13 cellular contexts compared by ENCODE assay signal in genomic region chr7:4742051-4742573, GRCh38. TPM values are rescaled to one million over a fixed set of nuclear protein-coding genes. Genes with fewer than 3 reads are reported as not detected.
DNase-seq lines count a peak whose midpoint lies in the region; ATAC-seq, FAIRE-seq and TF ChIP-seq lines count a peak whose summit lies in the region.
"Had no signal": no experiment of that assay in that cellular context is flagged by ENCODE, and none has a peak within 500 bp of the region (broad histone marks: within the 10 kb centered on the region; RNA-seq: fewer than 3 reads in every experiment).

No MANE protein-coding gene starts in this region.

- H3K27ac Mint-ChIP-seq in activated CD8-positive, alpha-beta T cell treated with anti-CD3 and anti-CD28 coated beads for 36 hours: peak overlapping the region; percentile 28
- no peak overlapping the region for H3K27ac Mint-ChIP-seq in activated CD8-positive, alpha-beta T cell treated with anti-CD3 and anti-CD28 coated beads, Interleukin-2, amount 10 ng/mL, durations not matched to agents 7 days and 5 days
- peak overlapping the region; percentile 38 for H3K27ac Mint-ChIP-seq in memory B cell
- H3K27ac Mint-ChIP-seq in stimulated activated naive B cell treated with anti-CD40 and anti-IgM and Interleukin-4, amounts not matched to agents 10 μg/mL and 1 μg/mL and 100 μg/mL, for 72 hours: peak overlapping the region; percentile 81

- no peak for TF ChIP-seq CTCF in activated CD8-positive, alpha-beta T cell treated with anti-CD3 and anti-CD28 coated beads for 36 hours (IDR thresholded peaks at IDR 0.05)
- no peak for TF ChIP-seq CTCF in WERI-Rb-1 (IDR thresholded peaks at IDR 0.05; ENCODE audit: low read depth, low read length)

- H3K36me3 Mint-ChIP-seq in activated CD8-positive, alpha-beta T cell treated with anti-CD3 and anti-CD28 coated beads for 36 hours (ENCODE audit: low read depth): peaks cover 42% of the 10 kb centered on the region
- H3K36me3 Mint-ChIP-seq in activated CD8-positive, alpha-beta T cell treated with anti-CD3 and anti-CD28 coated beads, Interleukin-2, amount 10 ng/mL, durations not matched to agents 7 days and 5 days (ENCODE audit: low read depth): peaks cover 33% of the 10 kb centered on the region
- peaks cover 8% of the 10 kb centered on the region for H3K36me3 Mint-ChIP-seq in memory B cell
- peaks cover 45 to 52% of the 10 kb centered on the region in 2 donors for H3K36me3 Mint-ChIP-seq in stimulated activated naive B cell treated with anti-CD40 and anti-IgM and Interleukin-4, amounts not matched to agents 10 μg/mL and 1 μg/mL and 100 μg/mL, for 72 hours

- no peaks in the 10 kb centered on the region for H3K27me3 Mint-ChIP-seq in activated CD8-positive, alpha-beta T cell treated with anti-CD3 and anti-CD28 coated beads for 36 hours
- no peaks in the 10 kb centered on the region for H3K27me3 Mint-ChIP-seq in activated CD8-positive, alpha-beta T cell treated with anti-CD3 and anti-CD28 coated beads, Interleukin-2, amount 10 ng/mL, durations not matched to agents 7 days and 5 days (ENCODE audit: low read depth)
- H3K27me3 Mint-ChIP-seq in memory B cell: no peaks in the 10 kb centered on the region
- H3K27me3 Mint-ChIP-seq in stimulated activated naive B cell treated with anti-CD40 and anti-IgM and Interleukin-4, amounts not matched to agents 10 μg/mL and 1 μg/mL and 100 μg/mL, for 72 hours: no peaks in the 10 kb centered on the region

- H3K9me3 ChIP-seq in WERI-Rb-1 (ENCODE audit: severe bottlenecking): no peaks in the 10 kb centered on the region
- H3K9me3 ChIP-seq: HAP-1, upper lobe of right lung had no signal

- peaks cover 29% of the 10 kb centered on the region for H3K36me3 ChIP-seq in WERI-Rb-1

- POLR2A ChIA-PET in activated CD8-positive, alpha-beta T cell treated with anti-CD3 and anti-CD28 coated beads for 36 hours (lab: Charles Lee): interaction anchor here (0.7 kb wide), 1 partner anchor 101 kb away, joined by 3 read pairs; no protein-coding TSS in a partner anchor
- POLR2A ChIA-PET in activated CD8-positive, alpha-beta T cell treated with anti-CD3 and anti-CD28 coated beads, Interleukin-2, amount 10 ng/mL, durations not matched to agents 7 days and 5 days (lab: Charles Lee): no interaction called here

- no peak overlapping the region for H3K4me3 ChIP-seq in WERI-Rb-1 (ENCODE audit: low read depth, low read length)
- H3K4me3 ChIP-seq: HAP-1, upper lobe of right lung had no signal

- no peak for TF ChIP-seq POLR2A in GM12891 (IDR thresholded peaks at IDR 0.05; ENCODE audit: low read depth, low read length)

- no peaks in the 10 kb centered on the region for H3K9me3 Mint-ChIP-seq in activated CD8-positive, alpha-beta T cell treated with anti-CD3 and anti-CD28 coated beads for 36 hours
- H3K9me3 Mint-ChIP-seq in activated CD8-positive, alpha-beta T cell treated with anti-CD3 and anti-CD28 coated beads, Interleukin-2, amount 10 ng/mL, durations not matched to agents 7 days and 5 days (ENCODE audit: insufficient read depth): no peaks in the 10 kb centered on the region
- no peaks in the 10 kb centered on the region for H3K9me3 Mint-ChIP-seq in memory B cell
- no peaks in the 10 kb centered on the region for H3K9me3 Mint-ChIP-seq in stimulated activated naive B cell treated with anti-CD40 and anti-IgM and Interleukin-4, amounts not matched to agents 10 μg/mL and 1 μg/mL and 100 μg/mL, for 72 hours

- H3K27me3 ChIP-seq in WERI-Rb-1 (ENCODE audit: insufficient read depth, low read depth, severe bottlenecking): no peaks in the 10 kb centered on the region
- H3K27me3 ChIP-seq: upper lobe of right lung had no signal

- no peak for FAIRE-seq in GM12891 (lab: Jason Lieb, UNC)

- peak; percentile 37 for DNase-seq in activated CD8-positive, alpha-beta T cell treated with anti-CD3 and anti-CD28 coated beads for 36 hours
- no peak for DNase-seq in activated CD8-positive, alpha-beta T cell treated with anti-CD3 and anti-CD28 coated beads, Interleukin-2, amount 10 ng/mL, durations not matched to agents 7 days and 5 days
- peak; percentile 26 for DNase-seq in WERI-Rb-1
- no peak for DNase-seq in memory B cell (ENCODE audit: low spot score in 2 of 2)
- DNase-seq in stimulated activated naive B cell treated with anti-CD40 and anti-IgM and Interleukin-4, amounts not matched to agents 10 μg/mL and 1 μg/mL and 100 μg/mL, for 72 hours: no peak
- no peak for DNase-seq in GM12891 (ENCODE audit: insufficient read length, low spot score)
- DNase-seq: DMS53, glutamatergic neuron, SIG-M5, upper lobe of right lung had no signal

- CTCF ChIA-PET in activated CD8-positive, alpha-beta T cell treated with anti-CD3 and anti-CD28 coated beads for 36 hours (lab: Charles Lee): no interaction called here
- CTCF ChIA-PET in activated CD8-positive, alpha-beta T cell treated with anti-CD3 and anti-CD28 coated beads, Interleukin-2, amount 10 ng/mL, durations not matched to agents 7 days and 5 days (lab: Charles Lee): no interaction called here

- no peak for ATAC-seq in activated CD8-positive, alpha-beta T cell treated with anti-CD3 and anti-CD28 coated beads for 36 hours
- no peak for ATAC-seq in activated CD8-positive, alpha-beta T cell treated with anti-CD3 and anti-CD28 coated beads, Interleukin-2, amount 10 ng/mL, durations not matched to agents 7 days and 5 days
- no peak for ATAC-seq in memory B cell (ENCODE audit: low read depth)
- no peak for ATAC-seq in stimulated activated naive B cell treated with anti-CD40 and anti-IgM and Interleukin-4, amounts not matched to agents 10 μg/mL and 1 μg/mL and 100 μg/mL, for 72 hours (replicated peaks)
- no peak for ATAC-seq in HG03378 (IDR thresholded peaks at IDR 0.05; ENCODE audit: unreplicated experiment)
- no peak for ATAC-seq in HG03354 (IDR thresholded peaks at IDR 0.05; ENCODE audit: poor library complexity, severe bottlenecking, unreplicated experiment)
- ATAC-seq: upper lobe of right lung had no signal

- intact Hi-C loops in activated CD8-positive, alpha-beta T cell treated with anti-CD3 and anti-CD28 coated beads for 36 hours (cut with micrococcal nuclease): no loop called here

- H3K27ac ChIP-seq in WERI-Rb-1: no peak overlapping the region
- H3K27ac ChIP-seq: upper lobe of right lung had no signal

- H3K4me3 Mint-ChIP-seq in activated CD8-positive, alpha-beta T cell treated with anti-CD3 and anti-CD28 coated beads for 36 hours: no peak overlapping the region
- H3K4me3 Mint-ChIP-seq in activated CD8-positive, alpha-beta T cell treated with anti-CD3 and anti-CD28 coated beads, Interleukin-2, amount 10 ng/mL, durations not matched to agents 7 days and 5 days: no peak overlapping the region
- no peak overlapping the region for H3K4me3 Mint-ChIP-seq in memory B cell
- H3K4me3 Mint-ChIP-seq in stimulated activated naive B cell treated with anti-CD40 and anti-IgM and Interleukin-4, amounts not matched to agents 10 μg/mL and 1 μg/mL and 100 μg/mL, for 72 hours: no peak overlapping the region

- peaks cover 66% of the 10 kb centered on the region for H3K4me1 Mint-ChIP-seq in activated CD8-positive, alpha-beta T cell treated with anti-CD3 and anti-CD28 coated beads for 36 hours (ENCODE audit: low read depth)
- peaks cover 67% of the 10 kb centered on the region for H3K4me1 Mint-ChIP-seq in activated CD8-positive, alpha-beta T cell treated with anti-CD3 and anti-CD28 coated beads, Interleukin-2, amount 10 ng/mL, durations not matched to agents 7 days and 5 days (ENCODE audit: low read depth)
- H3K4me1 Mint-ChIP-seq in memory B cell: peaks cover 31% of the 10 kb centered on the region
- peaks cover 49 to 89% of the 10 kb centered on the region in 2 donors for H3K4me1 Mint-ChIP-seq in stimulated activated naive B cell treated with anti-CD40 and anti-IgM and Interleukin-4, amounts not matched to agents 10 μg/mL and 1 μg/mL and 100 μg/mL, for 72 hours

TF ChIP-seq in GM12891, 5 proteins besides CTCF, POLR2A, EP300 and RAD21:
- TF ChIP-seq TAF1 (IDR thresholded peaks at IDR 0.05; ENCODE audit: low read depth, low read length) (no peak), SPI1 (IDR thresholded peaks at IDR 0.05; ENCODE audit: low read depth, low read length) (no peak), POLR2AphosphoS5 (IDR thresholded peaks at IDR 0.05; ENCODE audit: low read depth, low read length) (no peak), PAX5 (IDR thresholded peaks at IDR 0.05; ENCODE audit: insufficient read depth, low read length, severe bottlenecking) (no peak)

RNA-seq across cellular contexts. Expression of gene AP5Z1, which starts 33.3 kb away (rescaled TPM):
- 10 to 100 TPM; 21.2 to 21.3 TPM for total RNA-seq in activated CD8-positive, alpha-beta T cell treated with anti-CD3 and anti-CD28 coated beads for 36 hours
- 10 to 100 TPM; 47.3 to 55.0 TPM for total RNA-seq in activated CD8-positive, alpha-beta T cell treated with anti-CD3 and anti-CD28 coated beads, Interleukin-2, amount 10 ng/mL, durations not matched to agents 7 days and 5 days
- polyA plus RNA-seq in GM12891 (2012; ENCODE audit: low read depth, missing spikeins): 20.7 TPM

Comparison
In these comparisons a context has a peak if more than half of its experiments do, and no peak if none do; other contexts are left out.
1. DNase-seq: peak in activated CD8-positive, alpha-beta T cell treated with anti-CD3 and anti-CD28 coated beads for 36 hours (single experiment) and WERI-Rb-1 (single experiment); none in activated CD8-positive, alpha-beta T cell treated with anti-CD3 and anti-CD28 coated beads, Interleukin-2, amount 10 ng/mL, durations not matched to agents 7 days and 5 days (single experiment), memory B cell (0 of 2), stimulated activated naive B cell treated with anti-CD40 and anti-IgM and Interleukin-4, amounts not matched to agents 10 μg/mL and 1 μg/mL and 100 μg/mL, for 72 hours (single experiment) and GM12891 (single experiment).